Comparison of ENCODE assay signal across 1 cellular context in the genomic region with DNA sequence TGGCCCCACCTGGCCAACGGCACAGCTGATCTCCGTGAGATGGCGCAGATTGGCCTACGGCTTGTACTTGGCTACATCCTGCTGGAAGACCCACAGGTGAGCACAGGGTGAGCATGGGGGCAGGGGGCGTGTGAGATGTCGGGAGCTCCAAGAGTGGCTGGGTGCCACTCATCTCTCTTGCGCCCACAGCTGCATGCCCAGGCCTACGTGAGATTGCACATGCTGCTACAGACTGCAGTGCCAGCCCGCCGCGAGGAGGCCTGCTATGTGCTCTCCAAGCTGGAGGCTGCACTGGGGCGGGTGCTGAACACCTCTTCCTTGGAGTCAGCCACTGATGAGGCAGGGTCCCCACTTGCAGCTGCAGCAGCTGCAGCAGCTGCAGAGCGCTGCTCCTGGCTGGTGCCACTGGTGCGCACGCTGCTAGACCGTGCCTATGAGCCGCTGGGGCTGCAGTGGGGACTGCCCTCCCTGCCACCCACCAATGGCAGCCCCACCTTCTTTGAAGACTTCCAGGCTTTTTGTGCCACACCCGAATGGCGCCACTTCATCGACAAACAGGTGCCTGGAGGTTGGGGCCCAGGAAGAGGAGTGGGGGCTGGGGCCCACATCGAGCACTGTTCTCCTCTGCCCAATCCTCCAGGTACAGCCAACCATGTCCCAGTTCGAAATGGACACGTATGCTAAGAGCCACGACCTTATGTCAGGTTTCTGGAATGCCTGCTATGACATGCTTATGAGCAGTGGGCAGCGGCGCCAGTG.
TF ChIP-seq lines count a peak whose summit lies in the region.

No MANE protein-coding gene starts in this region.

TF ChIP-seq in endothelial cell of umbilical vein, 7 proteins besides CTCF, POLR2A, EP300 and RAD21:
- TF ChIP-seq MYC (IDR thresholded peaks at IDR 0.05; ENCODE audit: low read depth, low read length) (no peak), JUN (IDR thresholded peaks at IDR 0.05; ENCODE audit: borderline replicate concordance, insufficient read depth, insufficient read length, low read depth) (no peak), EZH2 (IDR thresholded peaks at IDR 0.05; ENCODE audit: borderline replicate concordance, low read depth, low read length, severe bottlenecking) (no peak), POLR2AphosphoS5 (IDR thresholded peaks at IDR 0.05; ENCODE audit: insufficient read depth, low read depth, low read length) (no peak), FOS (IDR thresholded peaks at IDR 0.05; ENCODE audit: borderline replicate concordance, insufficient read depth, low read length) (no peak), GATA2 (IDR thresholded peaks at IDR 0.05; ENCODE audit: insufficient read depth, insufficient read length, low read depth, low read length) (no peak)
- TF ChIP-seq, protein P1, sequence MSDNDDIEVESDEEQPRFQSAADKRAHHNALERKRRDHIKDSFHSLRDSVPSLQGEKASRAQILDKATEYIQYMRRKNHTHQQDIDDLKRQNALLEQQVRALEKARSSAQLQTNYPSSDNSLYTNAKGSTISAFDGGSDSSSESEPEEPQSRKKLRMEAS (IDR thresholded peaks at IDR 0.05; ENCODE audit: insufficient read depth, insufficient read length), result no peak
